ENCODE assay signal across 12 cellular contexts in genomic region chr19:28694812-28695211, GRCh38.
"Had no signal": no experiment of that assay in that cellular context is flagged by ENCODE, and none has a peak within 500 bp of the region (broad histone marks: within the 10 kb centered on the region; RNA-seq: fewer than 3 reads in every experiment).

No MANE protein-coding gene starts in this region.

- ATAC-seq: lower lobe of right lung, sciatic nerve had no signal

- H3K4me3 Mint-ChIP-seq: activated naive CD8-positive, alpha-beta T cell treated with anti-CD3 and anti-CD28 coated beads, Interleukin-2, amount 10 ng/mL, durations not matched to agents 7 days and 5 days; activated T-helper 1 cell treated with anti-CD3 and anti-CD28 coated beads, Interleukin-12 subunit alpha, Interleukin-12 subunit beta, Interleukin-2, Interleukin-4 antibody, amounts not matched to agents 30 ng/mL and 10 ng/mL and 1 ng/mL, durations not matched to agents 14 hours and 24 hours and 36 hours had no signal

- H3K4me3 ChIP-seq: dorsolateral prefrontal cortex, lower lobe of right lung, thoracic aorta had no signal

- H3K36me3 Mint-ChIP-seq: activated naive CD8-positive, alpha-beta T cell treated with anti-CD3 and anti-CD28 coated beads, Interleukin-2, amount 10 ng/mL, durations not matched to agents 7 days and 5 days had no signal

- H3K9me3 Mint-ChIP-seq: activated naive CD8-positive, alpha-beta T cell treated with anti-CD3 and anti-CD28 coated beads, Interleukin-2, amount 10 ng/mL, durations not matched to agents 7 days and 5 days; activated T-helper 1 cell treated with anti-CD3 and anti-CD28 coated beads, Interleukin-12 subunit alpha, Interleukin-12 subunit beta, Interleukin-2, Interleukin-4 antibody, amounts not matched to agents 30 ng/mL and 10 ng/mL and 1 ng/mL, durations not matched to agents 14 hours and 24 hours and 36 hours had no signal

- H3K4me1 Mint-ChIP-seq: activated naive CD8-positive, alpha-beta T cell treated with anti-CD3 and anti-CD28 coated beads, Interleukin-2, amount 10 ng/mL, durations not matched to agents 7 days and 5 days had no signal

- H3K4me1 ChIP-seq: lower lobe of right lung had no signal

- DNase-seq: activated CD4-positive, CD25-positive, alpha-beta regulatory T cell treated with anti-CD3 and anti-CD28 coated beads, Interleukin-2, amount 50 U/mL, for 72 hours; activated naive CD8-positive, alpha-beta T cell treated with anti-CD3 and anti-CD28 coated beads, Interleukin-2, amount 10 ng/mL, durations not matched to agents 7 days and 5 days; aorta; dorsolateral prefrontal cortex; glutamatergic neuron; lower lobe of right lung; midbrain; stimulated activated CD4-positive, alpha-beta T cell treated with anti-CD3 and anti-CD28 coated beads, Interleukin-1b, Interleukin-23, amount 100 ng/mL, for 48 hours had no signal

- H3K27me3 Mint-ChIP-seq: activated naive CD8-positive, alpha-beta T cell treated with anti-CD3 and anti-CD28 coated beads, Interleukin-2, amount 10 ng/mL, durations not matched to agents 7 days and 5 days had no signal

- H3K9me3 ChIP-seq: lower lobe of right lung, thoracic aorta had no signal

- H3K36me3 ChIP-seq: lower lobe of right lung, thoracic aorta had no signal

- H3K27ac Mint-ChIP-seq: activated naive CD8-positive, alpha-beta T cell treated with anti-CD3 and anti-CD28 coated beads, Interleukin-2, amount 10 ng/mL, durations not matched to agents 7 days and 5 days; activated T-helper 1 cell treated with anti-CD3 and anti-CD28 coated beads, Interleukin-12 subunit alpha, Interleukin-12 subunit beta, Interleukin-2, Interleukin-4 antibody, amounts not matched to agents 30 ng/mL and 10 ng/mL and 1 ng/mL, durations not matched to agents 14 hours and 24 hours and 36 hours had no signal

- H3K27ac ChIP-seq: dorsolateral prefrontal cortex, lower lobe of right lung, thoracic aorta had no signal

- FAIRE-seq: endometrium had no signal
